Comparison of ENCODE assay signal across 26 cellular contexts in genomic region chr14:38788060-38788459, GRCh38.
"Had no signal": no experiment of that assay in that cellular context is flagged by ENCODE, and none has a peak within 500 bp of the region (broad histone marks: within the 10 kb centered on the region; RNA-seq: fewer than 3 reads in every experiment).

No MANE protein-coding gene starts in this region.

- ATAC-seq: naive thymus-derived CD8-positive, alpha-beta T cell; natural killer cell treated with Interleukin-12 subunit alpha and Interleukin-12 subunit beta and Interleukin-15 and Interleukin-18, amount 100 ng/mL, for 72 hours; pancreas; stimulated activated effector memory CD8-positive, alpha-beta T cell treated with anti-CD3 and anti-CD28 coated beads, Interleukin-12 subunit alpha, Interleukin-12 subunit beta, amount 100 ng/mL, for 72 hours; stimulated activated naive B cell treated with anti-CD40 and anti-IgM and Interleukin-4, amounts not matched to agents 10 μg/mL and 1 μg/mL and 100 μg/mL, for 72 hours had no signal

- H3K27ac ChIP-seq: neutrophil, pancreas, prostate gland, right atrium auricular region, sigmoid colon, stomach, thoracic aorta, thyroid gland, tibial nerve, upper lobe of left lung, vagina had no signal

- DNase-seq: naive thymus-derived CD8-positive, alpha-beta T cell; nephron progenitor cell; nucleus accumbens; pancreas; retina; sigmoid colon; small intestine; stimulated activated CD4-positive, alpha-beta T cell treated with anti-CD3 and anti-CD28 coated beads, Interleukin-15, amount 100 ng/mL, for 24 hours; stimulated activated CD4-positive, alpha-beta T cell treated with anti-CD3 and anti-CD28 coated beads, Interleukin-2, amount 100 ng/mL, for 24 hours; stimulated activated CD4-positive, alpha-beta T cell treated with anti-CD3 and anti-CD28 coated beads, Interleukin-2, amount 100 ng/mL, for 48 hours; stimulated activated CD4-positive, alpha-beta T cell treated with anti-CD3 and anti-CD28 coated beads, Interleukin-4, amount 100 ng/mL, for 24 hours; stimulated activated naive B cell treated with anti-CD40 and anti-IgM and Interleukin-4, amounts not matched to agents 10 μg/mL and 1 μg/mL and 100 μg/mL, for 72 hours; stimulated activated naive CD4-positive, alpha-beta T cell treated with Interleukin-2 at 50 U/mL for 16 hours; stomach; thyroid gland; trophoblast cell; upper lobe of left lung had no signal

- H3K36me3 ChIP-seq: neutrophil, pancreas, prostate gland, right atrium auricular region, sigmoid colon, stomach, thoracic aorta, thyroid gland, tibial nerve, upper lobe of left lung, vagina had no signal

- FAIRE-seq: pancreas, small intestine, urothelium cell line had no signal

- H3K27me3 ChIP-seq: neutrophil, pancreas, right atrium auricular region, sigmoid colon, stomach, thyroid gland, tibial nerve, upper lobe of left lung, vagina had no signal

- H3K4me1 ChIP-seq: pancreas, prostate gland, right atrium auricular region, sigmoid colon, stomach, thyroid gland, upper lobe of left lung, vagina had no signal

- H3K4me3 ChIP-seq: pancreas, prostate gland, right atrium auricular region, sigmoid colon, stomach, thoracic aorta, thyroid gland, tibial nerve, upper lobe of left lung, vagina had no signal

- H3K9me3 ChIP-seq: neutrophil, pancreas, prostate gland, right atrium auricular region, sigmoid colon, stomach, thoracic aorta, thyroid gland, tibial nerve, upper lobe of left lung, vagina had no signal
